ENCODE assay signal across 13 cellular contexts in genomic region chr9:137030006-137030405, GRCh38. TPM values are rescaled to one million over a fixed set of nuclear protein-coding genes. Genes with fewer than 3 reads are reported as not detected.
DNase-seq lines count a peak whose midpoint lies in the region; ATAC-seq and TF ChIP-seq lines count a peak whose summit lies in the region.
"Had no signal": no experiment of that assay in that cellular context is flagged by ENCODE, and none has a peak within 500 bp of the region (broad histone marks: within the 10 kb centered on the region; RNA-seq: fewer than 3 reads in every experiment).

No MANE protein-coding gene starts in this region.

- H3K9ac ChIP-seq in PC-3 (ENCODE audit: low read length) = no peak overlapping the region

- TF ChIP-seq CTCF in PC-3 (conservative IDR thresholded peaks at IDR 0.05; ENCODE audit: low read depth, low read length) = no peak

- H4K20me1 ChIP-seq in PC-3 (ENCODE audit: low read length) = no peaks in the 10 kb centered on the region

- BruUV-seq in PC-3 (replicated peaks; lab: Mats Ljungman, UMichigan) = no TSS peak

- DNase-seq in activated naive CD4-positive, alpha-beta T cell (lab: John Stamatoyannopoulos, UW) = no peak
- DNase-seq in T-helper 17 cell = no peak
- no peak for DNase-seq in immature natural killer cell
- DNase-seq in stimulated activated naive CD8-positive, alpha-beta T cell treated with anti-CD3 and anti-CD28 coated beads, Interleukin-15, amount 100 ng/mL, for 72 hours = peak in 1 of 2 donors; percentile 43
- no peak for DNase-seq in RPMI8226
- DNase-seq in stimulated activated CD4-positive, alpha-beta T cell treated with anti-CD3 and anti-CD28 coated beads, Interleukin-15, amount 100 ng/mL, for 24 hours = no peak
- no peak for DNase-seq in PC-3
- DNase-seq: NCI-H446 treated with DMSO at 0.1 percent for 48 hours had no signal

- peaks cover 20% of the 10 kb centered on the region for H3K4me1 ChIP-seq in PC-3 (ENCODE audit: insufficient read depth, low read length)

- CTCF ChIA-PET in PC-3 (lab: Charles Lee) = interaction anchor here (0.5 to 1.3 kb wide), 9 partner anchors 15 to 137 kb away, joined by 3 to 12 read pairs (median 4); partner anchors contain the start of genes CLIC3, PAXX and SAPCD2

- no peaks in the 10 kb centered on the region for H3K9me3 ChIP-seq in T-helper 17 cell (ENCODE audit: control insufficient read depth, low read length, poor library complexity, severe bottlenecking)
- no peaks in the 10 kb centered on the region for H3K9me3 ChIP-seq in PC-3 (ENCODE audit: low read length)
- H3K9me3 ChIP-seq: psoas muscle had no signal

- no peak for ATAC-seq in T-helper 17 cell
- ATAC-seq in stimulated activated naive CD8-positive, alpha-beta T cell treated with anti-CD3 and anti-CD28 coated beads, Interleukin-15, amount 100 ng/mL, for 72 hours = no peak
- ATAC-seq in PC-3 = no peak

- H2AFZ ChIP-seq in PC-3 (ENCODE audit: low read length) = no peak overlapping the region

- no peaks in the 10 kb centered on the region for H3F3A ChIP-seq in PC-3 (ENCODE audit: low read length, unreplicated experiment)

- H3K36me3 ChIP-seq in PC-3 (ENCODE audit: low read depth, low read length) = no peaks in the 10 kb centered on the region

- H3K4me1 Mint-ChIP-seq in activated naive CD4-positive, alpha-beta T cell treated with anti-CD3 and anti-CD28 coated beads, Interleukin-2, amount 50 U/mL, for 24 hours = peaks cover 36% of the 10 kb centered on the region
- H3K4me1 Mint-ChIP-seq in T-helper 17 cell = peaks cover 38% of the 10 kb centered on the region
- H3K4me1 Mint-ChIP-seq in immature natural killer cell = peaks cover 63 to 67% of the 10 kb centered on the region in 2 donors
- H3K4me1 Mint-ChIP-seq in stimulated activated naive CD8-positive, alpha-beta T cell treated with anti-CD3 and anti-CD28 coated beads, Interleukin-15, amount 100 ng/mL, for 72 hours = peaks cover 83% of the 10 kb centered on the region

- peak overlapping the region; percentile 7 for H3K4me3 Mint-ChIP-seq in activated naive CD4-positive, alpha-beta T cell treated with anti-CD3 and anti-CD28 coated beads, Interleukin-2, amount 50 U/mL, for 24 hours
- H3K4me3 Mint-ChIP-seq in T-helper 17 cell = peak overlapping the region; percentile 94
- H3K4me3 Mint-ChIP-seq in immature natural killer cell = peak overlapping the region; percentile 88 to 91 (median 88)
- peak overlapping the region; percentile 78 to 84 for H3K4me3 Mint-ChIP-seq in stimulated activated naive CD8-positive, alpha-beta T cell treated with anti-CD3 and anti-CD28 coated beads, Interleukin-15, amount 100 ng/mL, for 72 hours

- no peak overlapping the region for H3K27ac ChIP-seq in PC-3 (ENCODE audit: low read length)
- H3K27ac ChIP-seq: psoas muscle had no signal

- H3K27me3 Mint-ChIP-seq in activated naive CD4-positive, alpha-beta T cell treated with anti-CD3 and anti-CD28 coated beads, Interleukin-2, amount 50 U/mL, for 24 hours = no peaks in the 10 kb centered on the region
- H3K27me3 Mint-ChIP-seq in T-helper 17 cell (no peaks in the 10 kb centered on the region), immature natural killer cell (ENCODE audit: low read depth in 3 of 3) (peaks cover 8 to 25% (median 16%) of the 10 kb centered on the region in 3 donors)
- H3K27me3 Mint-ChIP-seq in stimulated activated naive CD8-positive, alpha-beta T cell treated with anti-CD3 and anti-CD28 coated beads, Interleukin-15, amount 100 ng/mL, for 72 hours = no peaks in the 10 kb centered on the region

- no peak overlapping the region for H3K4me2 ChIP-seq in PC-3 (ENCODE audit: low read length)

- no peaks in the 10 kb centered on the region for H3K9me3 Mint-ChIP-seq in activated naive CD4-positive, alpha-beta T cell treated with anti-CD3 and anti-CD28 coated beads, Interleukin-2, amount 50 U/mL, for 24 hours
- H3K9me3 Mint-ChIP-seq in immature natural killer cell = no peaks in the 10 kb centered on the region
- no peaks in the 10 kb centered on the region for H3K9me3 Mint-ChIP-seq in stimulated activated naive CD8-positive, alpha-beta T cell treated with anti-CD3 and anti-CD28 coated beads, Interleukin-15, amount 100 ng/mL, for 72 hours

- no peaks in the 10 kb centered on the region for H3K27me3 ChIP-seq in PC-3 (ENCODE audit: low read length)

- H3K27ac Mint-ChIP-seq in activated naive CD4-positive, alpha-beta T cell treated with anti-CD3 and anti-CD28 coated beads, Interleukin-2, amount 50 U/mL, for 24 hours = no peak overlapping the region
- H3K27ac Mint-ChIP-seq in T-helper 17 cell (peak overlapping the region; percentile 87), immature natural killer cell (peak overlapping the region; percentile 89 to 98 (median 95))
- no peak overlapping the region for H3K27ac Mint-ChIP-seq in stimulated activated naive CD8-positive, alpha-beta T cell treated with anti-CD3 and anti-CD28 coated beads, Interleukin-15, amount 100 ng/mL, for 72 hours

- POLR2A ChIA-PET in PC-3 (lab: Charles Lee; ENCODE audit: unreplicated experiment) = interaction anchor here (0.6 kb wide), 1 partner anchor 28 kb away, joined by 3 read pairs; no protein-coding TSS in a partner anchor

- intact Hi-C loops in PC-3 (cut with micrococcal nuclease) = no loop called here

- no peaks in the 10 kb centered on the region for H3K9me2 ChIP-seq in PC-3 (replicated peaks; ENCODE audit: low read length)

- no peaks in the 10 kb centered on the region for H3K36me3 Mint-ChIP-seq in activated naive CD4-positive, alpha-beta T cell treated with anti-CD3 and anti-CD28 coated beads, Interleukin-2, amount 50 U/mL, for 24 hours
- H3K36me3 Mint-ChIP-seq in T-helper 17 cell (ENCODE audit: low read depth) (no peaks in the 10 kb centered on the region), immature natural killer cell (no peaks in the 10 kb centered on the region)

- H3K4me3 ChIP-seq in PC-3 (ENCODE audit: low read length) = no peak overlapping the region

- peaks cover 12% of the 10 kb centered on the region; the same call in 1 of the 2 replicates for H3K79me2 ChIP-seq in PC-3 (ENCODE audit: low read length)

RNA-seq across cellular contexts. Expression of gene FUT7, which starts 1.9 kb away (rescaled TPM):
- 10 to 100 TPM in 1 of 2 donors, 1 to 10 TPM in 1; 7.7 to 10.6 TPM for total RNA-seq in T-helper 17 cell
- 10 to 100 TPM; 20.6 to 33.0 (median 25.6) TPM for polyA plus RNA-seq in immature natural killer cell
- not detected in 2 replicates for total RNA-seq in PC-3 (2014; rRNA removed)
- total RNA-seq: fibroblast of lung, RPMI7951 had no signal
- polyA plus RNA-seq: fibroblast of lung had no signal

RNA-seq across cellular contexts. Expression of gene ABCA2, which starts 2.0 kb away (rescaled TPM):
- 100 to 1,000 TPM; 120 to 131 TPM for total RNA-seq in T-helper 17 cell
- polyA plus RNA-seq in immature natural killer cell = 10 to 100 TPM in 1 of 3 donors, 1 to 10 TPM in 2; 2.2 to 34.5 (median 6.3) TPM
- 25.9 and 31.5 TPM in 2 replicates for total RNA-seq in PC-3 (2014; rRNA removed)

RNA-seq across cellular contexts. Expression of gene NPDC1, which starts 16.0 kb away (rescaled TPM):
- total RNA-seq in T-helper 17 cell (100 to 1,000 TPM; 139 to 202 TPM), PC-3 (2014; rRNA removed) (25.4 and 33.3 TPM in 2 replicates)
- 1 to 10 TPM in 2 of 3 donors, under 1 TPM in 1; 0.36 to 1.4 (median 1.1) TPM for polyA plus RNA-seq in immature natural killer cell

RNA-seq across cellular contexts. Expression of gene ENTPD2, which starts 23.9 kb away (rescaled TPM):
- total RNA-seq in T-helper 17 cell (under 1 TPM in 1 of 2 donors, not detected in 1; 0.20 TPM), PC-3 (2014; rRNA removed) (0.92 and 1.3 TPM in 2 replicates)
- polyA plus RNA-seq in immature natural killer cell = not detected
- total RNA-seq: mesenteric fat pad, RPMI7951 had no signal
- polyA plus RNA-seq: fibroblast of lung had no signal

RNA-seq across cellular contexts. Expression of gene CLIC3, which starts 33.6 kb away (rescaled TPM):
- total RNA-seq in T-helper 17 cell = 1 to 10 TPM; 1.9 to 2.1 TPM
- 100 to 1,000 TPM; 673 to 911 (median 762) TPM for polyA plus RNA-seq in immature natural killer cell
- total RNA-seq in PC-3 (2014; rRNA removed) = 1.4 and 4.3 TPM in 2 replicates

Comparison
In these comparisons a context has a peak if more than half of its experiments do, and no peak if none do; other contexts are left out.
1. H3K27ac Mint-ChIP-seq: peak in T-helper 17 cell (single experiment) and immature natural killer cell (6 of 6); none in activated naive CD4-positive, alpha-beta T cell treated with anti-CD3 and anti-CD28 coated beads, Interleukin-2, amount 50 U/mL, for 24 hours (single experiment) and stimulated activated naive CD8-positive, alpha-beta T cell treated with anti-CD3 and anti-CD28 coated beads, Interleukin-15, amount 100 ng/mL, for 72 hours (0 of 2).
2. H3K4me3 Mint-ChIP-seq: peak in every context shown above with its lines; median percentile 94 in T-helper 17 cell; 88 in immature natural killer cell; 81 in stimulated activated naive CD8-positive, alpha-beta T cell treated with anti-CD3 and anti-CD28 coated beads, Interleukin-15, amount 100 ng/mL, for 72 hours; 7 in activated naive CD4-positive, alpha-beta T cell treated with anti-CD3 and anti-CD28 coated beads, Interleukin-2, amount 50 U/mL, for 24 hours.